ENCODE assay signal across 1 cellular context in genomic region chr2:33409417-33409955, GRCh38.
TF ChIP-seq lines count a peak whose summit lies in the region.

No MANE protein-coding gene starts in this region.

TF ChIP-seq in IMR-90, 13 proteins besides CTCF, POLR2A, EP300 and RAD21 (continued from another document):
- TF ChIP-seq ELK1 (IDR thresholded peaks at IDR 0.05; ENCODE audit: borderline replicate concordance, low read depth, low read length) (no peak), CEBPB (IDR thresholded peaks at IDR 0.05; ENCODE audit: low read depth, low read length) (no peak), FOS (IDR thresholded peaks at IDR 0.05; ENCODE audit: low read depth, low read length) (no peak), NFE2L2 (IDR thresholded peaks at IDR 0.05; ENCODE audit: low read depth, low read length) (no peak)
